ENCODE assay signal across 23 cellular contexts in the genomic region with DNA sequence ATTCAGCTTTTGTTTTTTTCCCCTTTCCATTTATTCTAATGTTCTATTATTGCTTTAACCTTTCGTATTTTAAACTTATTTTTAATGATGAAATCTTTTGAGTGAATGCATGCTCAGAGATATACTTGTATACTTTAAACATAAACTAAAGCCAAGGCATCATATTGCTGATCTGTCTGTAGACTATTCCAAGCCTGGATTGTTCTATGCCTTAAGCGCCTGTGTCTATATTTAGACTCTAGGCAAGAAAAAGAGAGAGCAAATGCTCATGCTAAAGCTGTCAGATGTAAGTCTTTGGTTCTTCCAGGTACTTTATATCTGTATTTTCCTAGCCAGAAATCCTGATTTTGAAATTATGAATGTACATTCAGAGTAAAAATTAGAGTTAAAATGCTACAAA.
"Had no signal": no experiment of that assay in that cellular context is flagged by ENCODE, and none has a peak within 500 bp of the region (broad histone marks: within the 10 kb centered on the region; RNA-seq: fewer than 3 reads in every experiment).

No MANE protein-coding gene starts in this region.

- H3K4me1 ChIP-seq: neural progenitor cell, parathyroid adenoma had no signal

- H3K27ac ChIP-seq: esophagus squamous epithelium, left lung, lower lobe of right lung, neural progenitor cell, parathyroid adenoma, right lobe of liver, stomach, thyroid gland, vagina had no signal

- DNase-seq: cerebellar nuclear complex; cortex of kidney; effector memory CD8-positive, alpha-beta T cell; erythroblast; esophagus squamous epithelium; foreskin melanocyte; kidney; left lung; lower lobe of right lung; naive B cell; right lobe of liver; stimulated activated CD4-positive, alpha-beta T cell treated with anti-CD3 and anti-CD28 coated beads, Interleukin-2, amount 100 ng/mL, for 24 hours; stimulated activated CD4-positive, alpha-beta T cell treated with anti-CD3 and anti-CD28 coated beads, Interleukin-4, amount 100 ng/mL, for 24 hours; stimulated activated naive CD4-positive, alpha-beta T cell treated with Interleukin-2 at 50 U/mL for 16 hours; stomach; thyroid gland; trophoblast cell had no signal

- H3K27me3 ChIP-seq: esophagus squamous epithelium, left lung, neural progenitor cell, right lobe of liver, stomach, thyroid gland, vagina had no signal

- FAIRE-seq: endometrium had no signal

- H3K4me3 ChIP-seq: esophagus squamous epithelium, left lung, lower lobe of right lung, neural progenitor cell, right lobe of liver, stomach, thyroid gland, vagina had no signal

- H3K9me3 ChIP-seq: esophagus squamous epithelium, left lung, lower lobe of right lung, right lobe of liver, stomach, thyroid gland, vagina had no signal

- ATAC-seq: effector memory CD8-positive, alpha-beta T cell; left lung; lower lobe of right lung; natural killer cell treated with Interleukin-12 subunit alpha and Interleukin-12 subunit beta and Interleukin-15 and Interleukin-18, amount 100 ng/mL, for 72 hours; right lobe of liver; stimulated activated effector memory CD8-positive, alpha-beta T cell treated with anti-CD3 and anti-CD28 coated beads, Interleukin-12 subunit alpha, Interleukin-12 subunit beta, amount 100 ng/mL, for 72 hours had no signal
